Comparison of ENCODE assay signal across 13 cellular contexts in the genomic region with DNA sequence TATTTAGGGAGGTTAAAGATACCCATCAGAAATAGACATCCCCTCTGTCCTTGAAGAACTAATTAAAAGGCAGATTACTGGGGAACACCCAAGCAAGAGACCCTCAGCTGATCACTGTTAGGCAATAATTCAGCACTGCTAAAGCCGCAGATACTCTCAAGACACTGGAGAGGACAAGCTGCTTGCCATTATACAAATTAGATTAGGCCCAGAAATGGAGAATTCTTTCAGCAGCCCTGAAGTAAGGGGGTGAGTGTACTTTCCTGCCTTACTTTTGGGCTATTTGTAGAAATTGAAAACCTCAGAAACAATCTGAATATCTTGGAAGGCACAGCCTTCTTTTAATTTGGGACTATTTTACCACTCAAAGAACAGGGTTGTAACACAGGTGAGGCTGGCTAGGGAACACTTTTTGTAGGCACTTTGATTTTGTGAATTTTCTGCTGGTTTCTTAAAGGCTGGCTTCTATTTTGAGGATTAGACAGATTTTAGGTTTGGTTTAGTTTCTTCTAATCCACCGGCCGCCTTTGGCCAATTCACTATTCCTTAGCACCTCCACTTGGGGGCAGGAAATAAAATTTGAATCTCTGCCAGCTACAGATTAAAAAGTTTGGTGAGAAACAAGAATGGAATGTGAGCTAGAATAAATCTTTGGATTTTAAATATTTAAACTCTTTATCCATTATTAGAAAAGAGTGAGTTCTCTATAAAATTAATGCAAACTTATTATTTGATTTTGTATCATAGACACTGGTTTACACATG.
DNase-seq lines count a peak whose midpoint lies in the region; ATAC-seq and TF ChIP-seq lines count a peak whose summit lies in the region.
"Had no signal": no experiment of that assay in that cellular context is flagged by ENCODE, and none has a peak within 500 bp of the region (broad histone marks: within the 10 kb centered on the region; RNA-seq: fewer than 3 reads in every experiment).

No MANE protein-coding gene starts in this region.

- intact Hi-C loops in head of caudate nucleus (cut with DNase I), result no loop called here

- TF ChIP-seq CTCF in fibroblast of mammary gland (conservative IDR thresholded peaks at IDR 0.05; ENCODE audit: control insufficient read depth, insufficient read depth, low read depth, low read length), result peak; percentile 21

- ATAC-seq in GM18520 (IDR thresholded peaks at IDR 0.05; ENCODE audit: unreplicated experiment), result no peak
- ATAC-seq in HG02885 (IDR thresholded peaks at IDR 0.05; ENCODE audit: poor library complexity, unreplicated experiment), result no peak

- no peak overlapping the region for H3K4me3 ChIP-seq in fibroblast of mammary gland (ENCODE audit: control insufficient read depth, low read depth, low read length)

- DNase-seq in ELR (ENCODE audit: low read depth), result peak; percentile 60
- peak; percentile 15 for DNase-seq in SK-N-DZ (ENCODE audit: low spot score)
- DNase-seq in fibroblast of mammary gland (ENCODE audit: low read depth), result peak; percentile 46
- DNase-seq in renal cortical epithelial cell (ENCODE audit: low read depth), result peak; percentile 29
- DNase-seq in GM19238 (ENCODE audit: insufficient read length, low spot score), result no peak
- DNase-seq in head of caudate nucleus, result no peak
- DNase-seq: activated CD4-positive, alpha-beta T cell treated with anti-CD3 and anti-CD28 coated beads, Interleukin-2, amount 10 ng/mL, durations not matched to agents 7 days and 5 days; DND-41; NCI-H146; RPMI8226; trophoblast cell had no signal

Comparison
In these comparisons a context has a peak if more than half of its experiments do, and no peak if none do; other contexts are left out.
1. DNase-seq: peak in ELR (single experiment), SK-N-DZ (single experiment), fibroblast of mammary gland (single experiment) and renal cortical epithelial cell (single experiment); none in GM19238 (single experiment) and head of caudate nucleus (0 of 42).